8 cellular contexts compared by ENCODE assay signal in the genomic region with DNA sequence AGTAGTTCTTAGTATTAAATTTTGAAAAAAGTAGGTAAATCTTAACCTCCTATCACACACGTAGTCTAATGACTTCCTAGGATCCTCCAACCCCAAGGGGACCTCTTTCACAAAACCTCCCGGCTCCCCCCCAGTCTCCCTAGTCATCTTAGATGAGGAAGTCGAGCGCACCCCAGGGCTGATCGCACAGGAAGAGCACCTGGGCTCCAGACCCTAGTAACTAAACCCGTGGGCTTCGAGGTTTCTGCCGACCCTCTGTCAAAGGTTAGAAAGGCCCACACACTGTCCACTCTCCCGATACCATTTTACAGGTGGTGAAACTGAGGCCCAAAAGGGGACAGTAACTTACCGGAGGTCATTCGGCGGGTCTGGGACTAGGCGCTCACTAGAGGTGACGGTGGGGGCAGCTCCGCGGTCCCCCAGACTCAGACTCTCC. TPM values are rescaled to one million over a fixed set of nuclear protein-coding genes. Genes with fewer than 3 reads are reported as not detected.
DNase-seq lines count a peak whose midpoint lies in the region; ATAC-seq and TF ChIP-seq lines count a peak whose summit lies in the region.

No MANE protein-coding gene starts in this region.

- 0 to 1% methylated on average over 5 to 16 of the region's 16 CpGs for whole genome bisulfite sequencing in body of pancreas, 2 donors

- TF ChIP-seq CTCF in body of pancreas (IDR thresholded peaks at IDR 0.05), result no peak

- in situ Hi-C loops in SK-MEL-5 (cut with HindIII; ENCODE audit: low pct_unique_long_range_greater_than_20kb, low sequenced_read_pairs), result no loop called here

- no peaks in the 10 kb centered on the region for H3K36me3 ChIP-seq in body of pancreas (replicated peaks in 1 of 2; ENCODE audit: insufficient read depth in 1 of 2, low read depth in 2 of 2)

- H3K9me3 ChIP-seq in body of pancreas, result no peaks in the 10 kb centered on the region

- TF ChIP-seq POLR2A in body of pancreas (IDR thresholded peaks at IDR 0.05), result no peak

- peak overlapping the region; percentile 63 to 93 (median 86) for H3K27ac ChIP-seq in body of pancreas

- H3K27me3 ChIP-seq in body of pancreas, result no peaks in the 10 kb centered on the region

- peak overlapping the region; percentile 60 to 64 for H3K4me3 ChIP-seq in body of pancreas

- peak; percentile 6 for DNase-seq in NCI-H345 treated with DMSO at 0.1 percent for 48 hours (lab: John Stamatoyannopoulos, UW; ENCODE audit: unreplicated experiment)
- DNase-seq in NCI-H345 (lab: John Stamatoyannopoulos, UW), result no peak
- DNase-seq in SK-MEL-5 (ENCODE audit: low read depth, low spot score), result peak; percentile 17
- DNase-seq in body of pancreas, result peak in 3 of 4 donors; percentile 40 to 54 (median 51)
- peak; percentile 30 for DNase-seq in iPS-NIHi7 (ENCODE audit: extremely low spot score)
- DNase-seq in stimulated activated CD4-positive, alpha-beta T cell treated with anti-CD3 and anti-CD28 coated beads, Interleukin-1b, Interleukin-23, amount 100 ng/mL, for 1 hour (ENCODE audit: low read depth in 2 of 2), result peak; percentile 0 to 21

- ATAC-seq in HG03354 (IDR thresholded peaks at IDR 0.05; ENCODE audit: poor library complexity, severe bottlenecking, unreplicated experiment) (peak; percentile 16), body of pancreas (no peak), GM21390 (IDR thresholded peaks at IDR 0.05; ENCODE audit: unreplicated experiment) (no peak)

- intact Hi-C loops in body of pancreas (cut with DNase I), result no loop called here

- H3K4me1 ChIP-seq in body of pancreas, result peaks cover 71% of the 10 kb centered on the region

RNA-seq across cellular contexts. Expression of gene MBD4, which starts 0.3 kb away (rescaled TPM):
- 16.2 and 18.5 TPM in 2 replicates for total RNA-seq in SK-MEL-5 (2014; rRNA removed; shearing (Covaris generic))
- 14.7 and 15.1 TPM in 2 replicates for polyA plus RNA-seq in SK-MEL-5 (2015; cell fraction: cytosol; rRNA removed)
- 82.6 and 113 TPM in 2 replicates for polyA plus RNA-seq in SK-MEL-5 (2015; cell fraction: nucleus; rRNA removed)
- total RNA-seq in body of pancreas, result 10 to 100 TPM; 18.7 to 23.1 TPM

RNA-seq across cellular contexts. Expression of gene IFT122, which starts 0.6 kb away (rescaled TPM):
- 6.4 and 8.6 TPM in 2 replicates for total RNA-seq in SK-MEL-5 (2014; rRNA removed; shearing (Covaris generic))
- 8.3 and 9.0 TPM in 2 replicates for polyA plus RNA-seq in SK-MEL-5 (2015; cell fraction: cytosol; rRNA removed)
- 29.2 and 83.3 TPM in 2 replicates for polyA plus RNA-seq in SK-MEL-5 (2015; cell fraction: nucleus; rRNA removed)
- total RNA-seq in body of pancreas, result 10 to 100 TPM; 10.5 to 34.8 TPM

RNA-seq across cellular contexts. Expression of gene EFCAB12, which starts 11.0 kb away (rescaled TPM):
- 0.08 TPM in 1 of 2 replicates, not detected in the other for total RNA-seq in SK-MEL-5 (2014; rRNA removed; shearing (Covaris generic))
- polyA plus RNA-seq in SK-MEL-5 (2015; cell fraction: cytosol; rRNA removed), result 0.09 and 0.10 TPM in 2 replicates
- polyA plus RNA-seq in SK-MEL-5 (2015; cell fraction: nucleus; rRNA removed), result 1.1 and 3.3 TPM in 2 replicates
- total RNA-seq in body of pancreas, result 1 to 10 TPM in 1 of 2 donors, under 1 TPM in 1; under 0.01 to 1.3 TPM
